In genomic region chr7:141700291-141700847, GRCh38 we compare ENCODE assay signal across 8 cellular contexts. TPM values are rescaled to one million over a fixed set of nuclear protein-coding genes. Genes with fewer than 3 reads are reported as not detected.
A peak's percentile ranks its signal among the peaks of the same experiment; 100 is the strongest.
DNase-seq lines count a peak whose midpoint lies in the region; ATAC-seq, FAIRE-seq and TF ChIP-seq lines count a peak whose summit lies in the region.

No MANE protein-coding gene starts in this region.

- ATAC-seq in GM21360 (IDR thresholded peaks at IDR 0.05; ENCODE audit: unreplicated experiment), result no peak

- DNase-seq in T-helper 2 cell treated with Interferon-gamma antibody and Interleukin-4, amounts not matched to agents 5 μg/mL and 100 μg/mL, for 36 hours (ENCODE audit: low spot score), result no peak
- DNase-seq in T-helper 2 cell, result no peak
- DNase-seq in activated T-helper 1 cell treated with anti-CD3 and anti-CD28 coated beads, Interleukin-12 subunit alpha, Interleukin-12 subunit beta, Interleukin-2, Interleukin-4 antibody, amounts not matched to agents 30 ng/mL and 10 ng/mL and 1 ng/mL, durations not matched to agents 14 hours and 24 hours and 36 hours (ENCODE audit: low spot score), result no peak
- DNase-seq in kidney, result no peak
- DNase-seq in NCI-H748 treated with DMSO at 0.1 percent for 48 hours (lab: John Stamatoyannopoulos, UW), result no peak
- DNase-seq in NCI-H1694 treated with DMSO at 0.1 percent for 48 hours (lab: John Stamatoyannopoulos, UW), result no peak

- FAIRE-seq in kidney (lab: Jason Lieb, UNC), result no peak

- peaks cover 15% of the 10 kb centered on the region for H3K27me3 Mint-ChIP-seq in T-helper 2 cell treated with Interferon-gamma antibody and Interleukin-4, amounts not matched to agents 5 μg/mL and 100 μg/mL, for 36 hours (ENCODE audit: low read depth)
- H3K27me3 Mint-ChIP-seq in activated T-helper 1 cell treated with anti-CD3 and anti-CD28 coated beads, Interleukin-12 subunit alpha, Interleukin-12 subunit beta, Interleukin-2, Interleukin-4 antibody, amounts not matched to agents 30 ng/mL and 10 ng/mL and 1 ng/mL, durations not matched to agents 14 hours and 24 hours and 36 hours (ENCODE audit: insufficient read depth), result peaks cover 5% of the 10 kb centered on the region

- peaks cover 35% of the 10 kb centered on the region for H3K4me1 Mint-ChIP-seq in T-helper 2 cell treated with Interferon-gamma antibody and Interleukin-4, amounts not matched to agents 5 μg/mL and 100 μg/mL, for 36 hours (ENCODE audit: low read depth)
- peaks cover 53% of the 10 kb centered on the region for H3K4me1 Mint-ChIP-seq in activated T-helper 1 cell treated with anti-CD3 and anti-CD28 coated beads, Interleukin-12 subunit alpha, Interleukin-12 subunit beta, Interleukin-2, Interleukin-4 antibody, amounts not matched to agents 30 ng/mL and 10 ng/mL and 1 ng/mL, durations not matched to agents 14 hours and 24 hours and 36 hours (ENCODE audit: low read depth)

- intact Hi-C loops in activated T-helper 1 cell treated with anti-CD3 and anti-CD28 coated beads, Interleukin-12 subunit alpha, Interleukin-12 subunit beta, Interleukin-2, Interleukin-4 antibody, amounts not matched to agents 30 ng/mL and 10 ng/mL and 1 ng/mL, durations not matched to agents 14 hours and 24 hours and 36 hours (cut with micrococcal nuclease), result loop anchor here (2.0 kb wide), 1 partner anchor 46 kb away; no protein-coding TSS in a partner anchor
- intact Hi-C loops in kidney (cut with DNase I), result no loop called here

- H3K9ac ChIP-seq in kidney (ENCODE audit: low read length in 2 of 2), result peak overlapping the region in 1 of 2 donors; percentile 63
- peak overlapping the region; percentile 6 to 74 (median 41) for H3K9ac ChIP-seq in subcutaneous abdominal adipose tissue (ENCODE audit: low read length in 5 of 5)

- peak overlapping the region; percentile 53 to 63 for H3K4me3 ChIP-seq in kidney (ENCODE audit: low read length in 2 of 2)
- peak overlapping the region in 4 of 5 donors; percentile 59 to 74 (median 64) for H3K4me3 ChIP-seq in subcutaneous abdominal adipose tissue (ENCODE audit: low read depth in 1 of 5, low read length in 5 of 5)

- H3K27me3 ChIP-seq in subcutaneous abdominal adipose tissue (ENCODE audit: control insufficient read depth in 5 of 5, insufficient read depth in 4 of 5, low read length in 5 of 5), result no peaks in the 10 kb centered on the region

- H3K36me3 Mint-ChIP-seq in T-helper 2 cell treated with Interferon-gamma antibody and Interleukin-4, amounts not matched to agents 5 μg/mL and 100 μg/mL, for 36 hours (ENCODE audit: low read depth), result peaks cover 3% of the 10 kb centered on the region
- peaks cover 27% of the 10 kb centered on the region for H3K36me3 Mint-ChIP-seq in activated T-helper 1 cell treated with anti-CD3 and anti-CD28 coated beads, Interleukin-12 subunit alpha, Interleukin-12 subunit beta, Interleukin-2, Interleukin-4 antibody, amounts not matched to agents 30 ng/mL and 10 ng/mL and 1 ng/mL, durations not matched to agents 14 hours and 24 hours and 36 hours (ENCODE audit: low read depth)

- H3K27ac ChIP-seq in kidney (ENCODE audit: low read depth in 2 of 2, low read length in 2 of 2), result peak overlapping the region in 1 of 2 donors; percentile 39
- no peak overlapping the region for H3K27ac ChIP-seq in subcutaneous abdominal adipose tissue (ENCODE audit: low read depth, low read length)

- peak overlapping the region; percentile 69 for H3K4me3 Mint-ChIP-seq in T-helper 2 cell treated with Interferon-gamma antibody and Interleukin-4, amounts not matched to agents 5 μg/mL and 100 μg/mL, for 36 hours
- H3K4me3 Mint-ChIP-seq in activated T-helper 1 cell treated with anti-CD3 and anti-CD28 coated beads, Interleukin-12 subunit alpha, Interleukin-12 subunit beta, Interleukin-2, Interleukin-4 antibody, amounts not matched to agents 30 ng/mL and 10 ng/mL and 1 ng/mL, durations not matched to agents 14 hours and 24 hours and 36 hours, result peak overlapping the region; percentile 82

- H3K9me3 ChIP-seq in kidney (ENCODE audit: control insufficient read depth in 1 of 2, low read length in 2 of 2), result no peaks in the 10 kb centered on the region
- no peaks in the 10 kb centered on the region for H3K9me3 ChIP-seq in subcutaneous abdominal adipose tissue (ENCODE audit: control insufficient read depth in 5 of 5, low read length in 5 of 5)

- no peaks in the 10 kb centered on the region for H3K9me3 Mint-ChIP-seq in T-helper 2 cell treated with Interferon-gamma antibody and Interleukin-4, amounts not matched to agents 5 μg/mL and 100 μg/mL, for 36 hours
- H3K9me3 Mint-ChIP-seq in activated T-helper 1 cell treated with anti-CD3 and anti-CD28 coated beads, Interleukin-12 subunit alpha, Interleukin-12 subunit beta, Interleukin-2, Interleukin-4 antibody, amounts not matched to agents 30 ng/mL and 10 ng/mL and 1 ng/mL, durations not matched to agents 14 hours and 24 hours and 36 hours, result no peaks in the 10 kb centered on the region

- H3K36me3 ChIP-seq in kidney (ENCODE audit: control insufficient read depth in 1 of 2, insufficient read depth in 2 of 2, low read length in 2 of 2), result no peaks in the 10 kb centered on the region
- no peaks in the 10 kb centered on the region for H3K36me3 ChIP-seq in subcutaneous abdominal adipose tissue (ENCODE audit: control insufficient read depth in 5 of 5, insufficient read depth in 5 of 5, low read length in 5 of 5)

- TF ChIP-seq CTCF in kidney (IDR thresholded peaks at IDR 0.05; ENCODE audit: borderline replicate concordance, extremely low read depth, insufficient read depth), result no peak

- H3K4me1 ChIP-seq in kidney (ENCODE audit: control insufficient read depth in 1 of 2, insufficient read depth in 1 of 2, low read depth in 1 of 2, low read length in 2 of 2) (peaks cover 16 to 18% of the 10 kb centered on the region in 2 donors), subcutaneous abdominal adipose tissue (ENCODE audit: control insufficient read depth in 5 of 5, insufficient read depth in 5 of 5, low read length in 5 of 5) (peaks cover 4 to 37% (median 22%) of the 10 kb centered on the region in 5 donors)

- peak overlapping the region; percentile 73 for H3K27ac Mint-ChIP-seq in T-helper 2 cell treated with Interferon-gamma antibody and Interleukin-4, amounts not matched to agents 5 μg/mL and 100 μg/mL, for 36 hours
- peak overlapping the region; percentile 46 for H3K27ac Mint-ChIP-seq in activated T-helper 1 cell treated with anti-CD3 and anti-CD28 coated beads, Interleukin-12 subunit alpha, Interleukin-12 subunit beta, Interleukin-2, Interleukin-4 antibody, amounts not matched to agents 30 ng/mL and 10 ng/mL and 1 ng/mL, durations not matched to agents 14 hours and 24 hours and 36 hours

RNA-seq across cellular contexts. Expression of gene DENND11, which starts 1.6 kb away (rescaled TPM):
- total RNA-seq in activated T-helper 1 cell treated with anti-CD3 and anti-CD28 coated beads, Interleukin-12 subunit alpha, Interleukin-12 subunit beta, Interleukin-2, Interleukin-4 antibody, amounts not matched to agents 30 ng/mL and 10 ng/mL and 1 ng/mL, durations not matched to agents 14 hours and 24 hours and 36 hours, result 31.3 and 33.5 TPM in 2 replicates
- 22.6 TPM for total RNA-seq in kidney
- 6.1 TPM for polyA plus RNA-seq in kidney (ENCODE audit: insufficient read depth, low read depth, low replicate concordance)

RNA-seq across cellular contexts. Expression of gene WEE2, which starts 7.8 kb away (rescaled TPM):
- total RNA-seq in activated T-helper 1 cell treated with anti-CD3 and anti-CD28 coated beads, Interleukin-12 subunit alpha, Interleukin-12 subunit beta, Interleukin-2, Interleukin-4 antibody, amounts not matched to agents 30 ng/mL and 10 ng/mL and 1 ng/mL, durations not matched to agents 14 hours and 24 hours and 36 hours, result 0.10 and 0.12 TPM in 2 replicates
- 0.06 TPM for total RNA-seq in kidney
- polyA plus RNA-seq in kidney (ENCODE audit: insufficient read depth, low read depth, low replicate concordance), result 0.13 TPM

RNA-seq across cellular contexts. Expression of gene SSBP1, which starts 37.8 kb away (rescaled TPM):
- 240 and 245 TPM in 2 replicates for total RNA-seq in activated T-helper 1 cell treated with anti-CD3 and anti-CD28 coated beads, Interleukin-12 subunit alpha, Interleukin-12 subunit beta, Interleukin-2, Interleukin-4 antibody, amounts not matched to agents 30 ng/mL and 10 ng/mL and 1 ng/mL, durations not matched to agents 14 hours and 24 hours and 36 hours
- total RNA-seq in kidney, result 90.2 TPM
- 190 TPM for polyA plus RNA-seq in kidney (ENCODE audit: insufficient read depth, low read depth, low replicate concordance)
